Comparison of ENCODE assay signal across 18 cellular contexts in the genomic region with DNA sequence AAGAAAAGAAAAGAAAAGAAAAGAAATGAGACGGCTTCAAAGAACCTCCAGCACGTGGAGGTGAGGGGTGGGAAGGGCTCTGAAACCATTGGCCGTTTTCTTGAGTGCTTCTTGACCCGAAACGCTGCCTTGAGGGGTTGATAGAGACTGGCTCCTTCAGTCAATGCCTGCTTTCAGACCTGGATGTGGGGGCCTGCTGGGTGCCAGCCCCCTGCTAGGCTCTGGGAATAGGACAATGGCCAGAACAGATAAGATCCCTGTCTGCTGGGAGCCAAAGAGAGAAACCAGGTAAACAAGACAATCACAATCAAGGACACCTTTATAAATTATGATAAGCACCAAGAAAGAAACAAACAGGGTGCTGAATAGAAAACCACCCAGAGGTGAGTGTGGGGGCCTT. TPM values are rescaled to one million over a fixed set of nuclear protein-coding genes. Genes with fewer than 3 reads are reported as not detected.
DNase-seq lines count a peak whose midpoint lies in the region; ATAC-seq and TF ChIP-seq lines count a peak whose summit lies in the region.
"Had no signal": no experiment of that assay in that cellular context is flagged by ENCODE, and none has a peak within 500 bp of the region (broad histone marks: within the 10 kb centered on the region; RNA-seq: fewer than 3 reads in every experiment).

No MANE protein-coding gene starts in this region.

- peak overlapping the region; percentile 44 for H3K27ac Mint-ChIP-seq in WTC11
- peak overlapping the region; percentile 16 for H3K27ac Mint-ChIP-seq in mesothelial cell of epicardium
- H3K27ac Mint-ChIP-seq: activated T-cell treated with anti-CD3 and anti-CD28 coated beads, Interleukin-2, amount 50 U/mL, for 24 hours had no signal

- no peak for TF ChIP-seq EP300 in suprapubic skin (IDR thresholded peaks at IDR 0.05)

- H3K36me3 ChIP-seq in cardiac muscle cell: no peaks in the 10 kb centered on the region
- no peaks in the 10 kb centered on the region for H3K36me3 ChIP-seq in suprapubic skin
- H3K36me3 ChIP-seq: BE2C had no signal

- POLR2A ChIA-PET in WTC11 (lab: Charles Lee): no interaction called here

- no peak for ATAC-seq in left ventricle myocardium superior
- ATAC-seq in WTC11: no peak
- ATAC-seq: esophagus mucosa had no signal

- DNase-seq in cardiac muscle cell (ENCODE audit: low read depth in 1 of 2, low spot score in 1 of 2) (no peak), left ventricle myocardium superior (no peak), WTC11 (ENCODE audit: low spot score) (no peak), mesothelial cell of epicardium (ENCODE audit: low spot score in 2 of 2, unreplicated experiment in 2 of 2) (no peak), suprapubic skin (ENCODE audit: low spot score in 2 of 2) (no peak), SKM-1 treated with dmso at 0.1 percent for 144 hours (lab: John Stamatoyannopoulos, UW; ENCODE audit: unreplicated experiment) (no peak), NOMO-1 treated with DMSO at 0.1 percent for 48 hours (lab: John Stamatoyannopoulos, UW; ENCODE audit: unreplicated experiment) (no peak)
- DNase-seq in stimulated activated CD4-positive, alpha-beta T cell treated with anti-CD3 and anti-CD28 coated beads, Interleukin-4, amount 100 ng/mL, for 24 hours: no peak
- DNase-seq: activated naive CD4-positive, alpha-beta T cell treated with Interleukin-2 at 50 U/mL for 16 hours; activated T-cell treated with anti-CD3 and anti-CD28 coated beads, Interleukin-2, amount 50 U/mL, for 24 hours; BE2C; effector CD4-positive, alpha-beta T cell; Karpas-422; mesenchymal stem cell; naive B cell; NCI-H187 treated with DMSO at 0.1 percent for 48 hours; thyroid gland had no signal

- H3K4me1 ChIP-seq in cardiac muscle cell (ENCODE audit: low read depth) (peaks cover 56% of the 10 kb centered on the region), suprapubic skin (peaks cover 97% of the 10 kb centered on the region)

- H3K36me3 Mint-ChIP-seq in WTC11 (no peaks in the 10 kb centered on the region), mesothelial cell of epicardium (peaks cover 2% of the 10 kb centered on the region)
- H3K36me3 Mint-ChIP-seq: naive B cell had no signal

- H3K9me3 ChIP-seq in cardiac muscle cell (ENCODE audit: low read depth): no peaks in the 10 kb centered on the region
- no peaks in the 10 kb centered on the region for H3K9me3 ChIP-seq in suprapubic skin
- H3K9me3 ChIP-seq: BE2C, thyroid gland had no signal

- WGBS in suprapubic skin: 85% methylated on average over 5 of the region's 5 CpGs

- no peaks in the 10 kb centered on the region for H3K27me3 ChIP-seq in cardiac muscle cell
- H3K27me3 ChIP-seq in suprapubic skin: no peaks in the 10 kb centered on the region
- H3K27me3 ChIP-seq: BE2C, thyroid gland had no signal

- H3K4me1 Mint-ChIP-seq in WTC11 (peaks cover 73% of the 10 kb centered on the region), mesothelial cell of epicardium (peaks cover 45% of the 10 kb centered on the region)

- H3K27ac ChIP-seq in cardiac muscle cell: peak overlapping the region; percentile 26
- peak overlapping the region; percentile 45 for H3K27ac ChIP-seq in suprapubic skin

- no peak overlapping the region for H3K4me3 Mint-ChIP-seq in WTC11
- H3K4me3 Mint-ChIP-seq in mesothelial cell of epicardium: no peak overlapping the region
- H3K4me3 Mint-ChIP-seq: activated T-cell treated with anti-CD3 and anti-CD28 coated beads, Interleukin-2, amount 50 U/mL, for 24 hours; naive B cell had no signal

- H3K4me3 ChIP-seq in cardiac muscle cell (no peak overlapping the region), suprapubic skin (no peak overlapping the region)
- H3K4me3 ChIP-seq: thyroid gland had no signal

- H3K27me3 Mint-ChIP-seq in WTC11 (ENCODE audit: low read depth) (no peaks in the 10 kb centered on the region), mesothelial cell of epicardium (ENCODE audit: low read depth) (no peaks in the 10 kb centered on the region)
- H3K27me3 Mint-ChIP-seq: activated T-cell treated with anti-CD3 and anti-CD28 coated beads, Interleukin-2, amount 50 U/mL, for 24 hours had no signal

- intact Hi-C loops in left ventricle myocardium superior (cut with micrococcal nuclease): no loop called here

- CTCF ChIA-PET in WTC11 (lab: Charles Lee): no interaction called here

- H3K9me3 Mint-ChIP-seq in WTC11: no peaks in the 10 kb centered on the region
- H3K9me3 Mint-ChIP-seq in mesothelial cell of epicardium: no peaks in the 10 kb centered on the region
- H3K9me3 Mint-ChIP-seq: activated T-cell treated with anti-CD3 and anti-CD28 coated beads, Interleukin-2, amount 50 U/mL, for 24 hours; naive B cell had no signal

- TF ChIP-seq CTCF in cardiac muscle cell (IDR thresholded peaks at IDR 0.05; ENCODE audit: low read depth, low read length): no peak
- no peak for TF ChIP-seq CTCF in WTC11 (IDR thresholded peaks at IDR 0.05)
- TF ChIP-seq CTCF in mesothelial cell of epicardium (IDR thresholded peaks at IDR 0.05; ENCODE audit: unreplicated experiment): no peak
- TF ChIP-seq CTCF in suprapubic skin (IDR thresholded peaks at IDR 0.05): no peak

- no peak for TF ChIP-seq POLR2A in suprapubic skin (IDR thresholded peaks at IDR 0.05)

TF ChIP-seq in WTC11, 78 proteins besides CTCF, POLR2A, EP300 and RAD21 (continues in another document):
- TF ChIP-seq GTF2I (CRISPR knock-in tag; conservative IDR thresholded peaks at IDR 0.05) (no peak), SMAD4 (CRISPR knock-in tag; IDR thresholded peaks at IDR 0.05) (no peak), FOXP1 (CRISPR knock-in tag; IDR thresholded peaks at IDR 0.05; ENCODE audit: borderline replicate concordance) (no peak)
- TF ChIP-seq, protein P1, sequence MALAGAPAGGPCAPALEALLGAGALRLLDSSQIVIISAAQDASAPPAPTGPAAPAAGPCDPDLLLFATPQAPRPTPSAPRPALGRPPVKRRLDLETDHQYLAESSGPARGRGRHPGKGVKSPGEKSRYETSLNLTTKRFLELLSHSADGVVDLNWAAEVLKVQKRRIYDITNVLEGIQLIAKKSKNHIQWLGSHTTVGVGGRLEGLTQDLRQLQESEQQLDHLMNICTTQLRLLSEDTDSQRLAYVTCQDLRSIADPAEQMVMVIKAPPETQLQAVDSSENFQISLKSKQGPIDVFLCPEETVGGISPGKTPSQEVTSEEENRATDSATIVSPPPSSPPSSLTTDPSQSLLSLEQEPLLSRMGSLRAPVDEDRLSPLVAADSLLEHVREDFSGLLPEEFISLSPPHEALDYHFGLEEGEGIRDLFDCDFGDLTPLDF (CRISPR knock-in tag; IDR thresholded peaks at IDR 0.05): no peak
- TF ChIP-seq, protein P2, sequence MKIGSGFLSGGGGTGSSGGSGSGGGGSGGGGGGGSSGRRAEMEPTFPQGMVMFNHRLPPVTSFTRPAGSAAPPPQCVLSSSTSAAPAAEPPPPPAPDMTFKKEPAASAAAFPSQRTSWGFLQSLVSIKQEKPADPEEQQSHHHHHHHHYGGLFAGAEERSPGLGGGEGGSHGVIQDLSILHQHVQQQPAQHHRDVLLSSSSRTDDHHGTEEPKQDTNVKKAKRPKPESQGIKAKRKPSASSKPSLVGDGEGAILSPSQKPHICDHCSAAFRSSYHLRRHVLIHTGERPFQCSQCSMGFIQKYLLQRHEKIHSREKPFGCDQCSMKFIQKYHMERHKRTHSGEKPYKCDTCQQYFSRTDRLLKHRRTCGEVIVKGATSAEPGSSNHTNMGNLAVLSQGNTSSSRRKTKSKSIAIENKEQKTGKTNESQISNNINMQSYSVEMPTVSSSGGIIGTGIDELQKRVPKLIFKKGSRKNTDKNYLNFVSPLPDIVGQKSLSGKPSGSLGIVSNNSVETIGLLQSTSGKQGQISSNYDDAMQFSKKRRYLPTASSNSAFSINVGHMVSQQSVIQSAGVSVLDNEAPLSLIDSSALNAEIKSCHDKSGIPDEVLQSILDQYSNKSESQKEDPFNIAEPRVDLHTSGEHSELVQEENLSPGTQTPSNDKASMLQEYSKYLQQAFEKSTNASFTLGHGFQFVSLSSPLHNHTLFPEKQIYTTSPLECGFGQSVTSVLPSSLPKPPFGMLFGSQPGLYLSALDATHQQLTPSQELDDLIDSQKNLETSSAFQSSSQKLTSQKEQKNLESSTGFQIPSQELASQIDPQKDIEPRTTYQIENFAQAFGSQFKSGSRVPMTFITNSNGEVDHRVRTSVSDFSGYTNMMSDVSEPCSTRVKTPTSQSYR (CRISPR knock-in tag; IDR thresholded peaks at IDR 0.05): no peak
- TF ChIP-seq, protein P3, sequence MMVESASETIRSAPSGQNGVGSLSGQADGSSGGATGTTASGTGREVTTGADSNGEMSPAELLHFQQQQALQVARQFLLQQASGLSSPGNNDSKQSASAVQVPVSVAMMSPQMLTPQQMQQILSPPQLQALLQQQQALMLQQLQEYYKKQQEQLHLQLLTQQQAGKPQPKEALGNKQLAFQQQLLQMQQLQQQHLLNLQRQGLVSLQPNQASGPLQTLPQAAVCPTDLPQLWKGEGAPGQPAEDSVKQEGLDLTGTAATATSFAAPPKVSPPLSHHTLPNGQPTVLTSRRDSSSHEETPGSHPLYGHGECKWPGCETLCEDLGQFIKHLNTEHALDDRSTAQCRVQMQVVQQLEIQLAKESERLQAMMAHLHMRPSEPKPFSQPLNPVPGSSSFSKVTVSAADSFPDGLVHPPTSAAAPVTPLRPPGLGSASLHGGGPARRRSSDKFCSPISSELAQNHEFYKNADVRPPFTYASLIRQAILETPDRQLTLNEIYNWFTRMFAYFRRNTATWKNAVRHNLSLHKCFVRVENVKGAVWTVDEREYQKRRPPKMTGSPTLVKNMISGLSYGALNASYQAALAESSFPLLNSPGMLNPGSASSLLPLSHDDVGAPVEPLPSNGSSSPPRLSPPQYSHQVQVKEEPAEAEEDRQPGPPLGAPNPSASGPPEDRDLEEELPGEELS (CRISPR knock-in tag; IDR thresholded peaks at IDR 0.05): no peak

RNA-seq across cellular contexts. Expression of a gene that starts 27.7 kb away (rescaled TPM):
- 57.1 and 78.8 TPM in 2 replicates for total RNA-seq in cardiac muscle cell
- 48.2 and 57.7 TPM in 2 replicates for polyA plus RNA-seq in cardiac muscle cell
- total RNA-seq in left ventricle myocardium superior: 49.5 TPM
- 34.3 to 44.4 TPM (median 35.2 TPM) in 3 replicates for total RNA-seq in WTC11 (2021)
- 166 to 173 TPM (median 170 TPM) in 3 replicates for total RNA-seq in mesothelial cell of epicardium
- total RNA-seq in suprapubic skin: 100 to 1,000 TPM in 1 of 4 donors, 10 to 100 TPM in 3; 71.9 to 104 (median 79.5) TPM
